ENCODE assay signal across 8 cellular contexts in the genomic region with DNA sequence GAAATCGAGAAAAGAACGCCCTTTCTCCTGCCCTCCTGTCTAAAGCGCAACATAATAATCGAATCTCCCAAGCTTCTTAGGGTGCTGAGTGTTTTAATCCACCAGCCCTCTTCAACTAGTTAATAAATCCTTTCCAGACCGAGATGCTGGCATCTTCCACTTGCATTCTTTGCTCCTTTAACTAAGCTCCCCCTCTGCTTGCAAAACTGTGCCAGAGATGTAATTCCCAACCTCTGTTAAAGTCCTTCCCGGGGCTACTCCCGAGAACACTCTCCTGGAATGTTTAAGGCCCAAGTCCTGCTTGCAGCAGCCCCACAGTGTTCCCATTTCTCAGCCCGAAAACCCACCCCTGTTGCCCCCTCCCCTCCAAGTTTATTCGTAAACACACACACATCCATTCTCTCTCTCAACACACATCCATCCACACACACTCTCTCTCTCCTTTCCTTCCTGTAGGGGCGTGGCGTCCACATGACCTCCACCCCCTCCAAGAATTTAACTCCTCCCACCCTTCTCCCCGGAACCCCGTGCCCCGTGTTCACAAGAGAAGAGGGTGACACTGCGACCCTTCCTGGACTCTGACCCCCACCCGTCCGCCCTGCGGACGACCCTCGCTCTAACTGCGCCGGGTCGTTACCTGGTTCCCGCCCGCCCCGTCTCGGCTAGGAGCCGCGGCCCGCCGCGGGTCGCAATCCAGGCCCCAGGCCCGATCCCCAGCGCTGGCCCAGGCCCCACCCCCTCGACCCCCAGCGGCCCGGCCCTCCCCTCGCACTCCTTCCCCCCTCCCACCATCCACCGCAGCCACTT.
DNase-seq lines count a peak whose midpoint lies in the region; ATAC-seq and TF ChIP-seq lines count a peak whose summit lies in the region.

No MANE protein-coding gene starts in this region.

- TF ChIP-seq CTCF in AG09319 (IDR thresholded peaks at IDR 0.05; ENCODE audit: low read depth, low read length) (no peak), WERI-Rb-1 (IDR thresholded peaks at IDR 0.05; ENCODE audit: low read depth, low read length) (no peak)

- H3K4me3 ChIP-seq in WERI-Rb-1 (ENCODE audit: low read depth, low read length) = peak overlapping the region; percentile 49

- H3K9me3 ChIP-seq in WERI-Rb-1 (ENCODE audit: severe bottlenecking) = no peaks in the 10 kb centered on the region

- H3K36me3 ChIP-seq in WERI-Rb-1 = no peaks in the 10 kb centered on the region

- ATAC-seq in GM18909 (IDR thresholded peaks at IDR 0.05; ENCODE audit: poor library complexity, unreplicated experiment) (peak; percentile 60), HG03139 (IDR thresholded peaks at IDR 0.05; ENCODE audit: unreplicated experiment) (peak; percentile 49)

- peak; percentile 77 for DNase-seq in AG09319 (ENCODE audit: extremely low read depth, low read depth)
- DNase-seq in NCI-H2196 treated with DMSO at 0.1 percent for 48 hours (lab: John Stamatoyannopoulos, UW; ENCODE audit: unreplicated experiment) = peak; percentile 76
- peak; percentile 85 for DNase-seq in WERI-Rb-1
- peak; percentile 86 for DNase-seq in cerebellar cortex (ENCODE audit: low spot score)
- DNase-seq in kidney glomerular epithelial cell (lab: John Stamatoyannopoulos, UW) = peak; percentile 72
- peak; percentile 87 for DNase-seq in stimulated activated CD4-positive, alpha-beta T cell treated with anti-CD3 and anti-CD28 coated beads, Interleukin-15, amount 100 ng/mL, for 24 hours

- H3K27me3 ChIP-seq in WERI-Rb-1 (ENCODE audit: insufficient read depth, low read depth, severe bottlenecking) = no peaks in the 10 kb centered on the region

- peak overlapping the region; percentile 99 for H3K27ac ChIP-seq in WERI-Rb-1

Comparison
In these comparisons a context has a peak if more than half of its experiments do, and no peak if none do; other contexts are left out.
1. Peak in every context shown above with its lines: DNase-seq, ATAC-seq, H3K4me3 ChIP-seq and H3K27ac ChIP-seq.